15 cellular contexts compared by ENCODE assay signal in genomic region chr6:125529061-125529460, GRCh38.
DNase-seq lines count a peak whose midpoint lies in the region; TF ChIP-seq lines count a peak whose summit lies in the region.
"Had no signal": no experiment of that assay in that cellular context is flagged by ENCODE, and none has a peak within 500 bp of the region (broad histone marks: within the 10 kb centered on the region; RNA-seq: fewer than 3 reads in every experiment).

No MANE protein-coding gene starts in this region.

- peak overlapping the region; percentile 72 for H3K9ac ChIP-seq in HUES6 (ENCODE audit: low read length)

- no peaks in the 10 kb centered on the region for H3K36me3 ChIP-seq in HUES6 (ENCODE audit: control insufficient read depth, insufficient read depth, low read length)
- H3K36me3 ChIP-seq in mesodermal cell (ENCODE audit: control insufficient read depth, insufficient read depth, low read length): no peaks in the 10 kb centered on the region
- H3K36me3 ChIP-seq in suprapubic skin: no peaks in the 10 kb centered on the region

- H3K9me3 ChIP-seq in HUES6 (ENCODE audit: control insufficient read depth, insufficient read depth, low read depth, low read length): no peaks in the 10 kb centered on the region
- H3K9me3 ChIP-seq in mesodermal cell (ENCODE audit: control insufficient read depth, low read length): no peaks in the 10 kb centered on the region
- H3K9me3 ChIP-seq in suprapubic skin: no peaks in the 10 kb centered on the region

- TF ChIP-seq EP300 in suprapubic skin (IDR thresholded peaks at IDR 0.05): no peak

- H3K27me3 Mint-ChIP-seq in endothelial cell (ENCODE audit: unreplicated experiment) (peaks cover 6% of the 10 kb centered on the region), progenitor cell of endocrine pancreas (peaks cover 18% of the 10 kb centered on the region)

- no peaks in the 10 kb centered on the region for H3K9me3 Mint-ChIP-seq in endothelial cell (ENCODE audit: unreplicated experiment)
- no peaks in the 10 kb centered on the region for H3K9me3 Mint-ChIP-seq in progenitor cell of endocrine pancreas (ENCODE audit: low read depth)
- H3K9me3 Mint-ChIP-seq: CD8-positive, alpha-beta memory T cell had no signal

- H3K4me1 Mint-ChIP-seq in endothelial cell (ENCODE audit: unreplicated experiment) (peaks cover 66% of the 10 kb centered on the region), progenitor cell of endocrine pancreas (ENCODE audit: low read depth) (peaks cover 17% of the 10 kb centered on the region)
- H3K4me1 Mint-ChIP-seq: B cell; CD8-positive, alpha-beta memory T cell had no signal

- H3K4me3 Mint-ChIP-seq in endothelial cell (ENCODE audit: unreplicated experiment) (no peak overlapping the region), progenitor cell of endocrine pancreas (ENCODE audit: low read depth) (no peak overlapping the region)
- H3K4me3 Mint-ChIP-seq: B cell; CD8-positive, alpha-beta memory T cell had no signal

- DNase-seq in endothelial cell (ENCODE audit: low spot score) (no peak), progenitor cell of endocrine pancreas (ENCODE audit: low spot score, unreplicated experiment) (no peak), suprapubic skin (ENCODE audit: low spot score in 2 of 2) (no peak), 8988T (no peak), COLO829 (ENCODE audit: low spot score) (no peak), NCI-H748 treated with DMSO at 0.1 percent for 48 hours (lab: John Stamatoyannopoulos, UW) (no peak)
- DNase-seq: CD8-positive, alpha-beta memory T cell; IMR-90; NCI-H1417 treated with DMSO at 0.1 percent for 48 hours; NCI-H2029 treated with DMSO at 0.1 percent for 48 hours; NCI-H524; RPMI8226 had no signal

- H3K27me3 ChIP-seq in HUES6 (ENCODE audit: control insufficient read depth, insufficient read depth, low read length): no peaks in the 10 kb centered on the region
- peaks cover 20% of the 10 kb centered on the region for H3K27me3 ChIP-seq in suprapubic skin

- no peak for TF ChIP-seq POLR2A in suprapubic skin (IDR thresholded peaks at IDR 0.05)

- WGBS in mesodermal cell (ENCODE audit: insufficient coverage in 2 of 2), 2 experiments: 60 to 90% methylated on average over 2 to 3 of the region's 5 CpGs
- 83% methylated on average over 5 of the region's 5 CpGs for WGBS in suprapubic skin

- H3K27ac Mint-ChIP-seq in endothelial cell (ENCODE audit: unreplicated experiment): peak overlapping the region; percentile 92
- peak overlapping the region; percentile 26 for H3K27ac Mint-ChIP-seq in progenitor cell of endocrine pancreas
- H3K27ac Mint-ChIP-seq: B cell had no signal

- no peak for TF ChIP-seq CTCF in endothelial cell (IDR thresholded peaks at IDR 0.05; ENCODE audit: unreplicated experiment)
- no peak for TF ChIP-seq CTCF in progenitor cell of endocrine pancreas (IDR thresholded peaks at IDR 0.05; ENCODE audit: unreplicated experiment)
- TF ChIP-seq CTCF in suprapubic skin (IDR thresholded peaks at IDR 0.05): no peak

- H3K4me1 ChIP-seq in HUES6 (ENCODE audit: control insufficient read depth, insufficient read depth, low read length) (peaks cover 37% of the 10 kb centered on the region), mesodermal cell (ENCODE audit: control insufficient read depth, insufficient read depth, low read length, poor library complexity, severe bottlenecking) (peaks cover 60% of the 10 kb centered on the region), suprapubic skin (peaks cover 3% of the 10 kb centered on the region)

- H3K36me3 Mint-ChIP-seq in endothelial cell (ENCODE audit: low read depth, unreplicated experiment) (no peaks in the 10 kb centered on the region), progenitor cell of endocrine pancreas (ENCODE audit: insufficient read depth) (no peaks in the 10 kb centered on the region)
- H3K36me3 Mint-ChIP-seq: CD8-positive, alpha-beta memory T cell had no signal

- peak overlapping the region; percentile 82; the same call in 1 of the 2 replicates for H3K27ac ChIP-seq in HUES6 (ENCODE audit: low read depth, low read length)
- peak overlapping the region; percentile 92 for H3K27ac ChIP-seq in mesodermal cell (ENCODE audit: low read depth, low read length, severe bottlenecking)
- no peak overlapping the region for H3K27ac ChIP-seq in suprapubic skin

- H3K4me3 ChIP-seq in HUES6 (ENCODE audit: low read depth, low read length) (peak overlapping the region; percentile 32; the same call in 1 of the 2 replicates), mesodermal cell (ENCODE audit: extremely low read depth, insufficient read depth, low read length, poor library complexity, severe bottlenecking) (no peak overlapping the region), suprapubic skin (no peak overlapping the region)
